ENCODE assay signal across 32 cellular contexts in genomic region chr14:105223260-105223659, GRCh38. TPM values are rescaled to one million over a fixed set of nuclear protein-coding genes. Genes with fewer than 3 reads are reported as not detected.
DNase-seq lines count a peak whose midpoint lies in the region; ATAC-seq, FAIRE-seq and TF ChIP-seq lines count a peak whose summit lies in the region.
"Had no signal": no experiment of that assay in that cellular context is flagged by ENCODE, and none has a peak within 500 bp of the region (broad histone marks: within the 10 kb centered on the region; RNA-seq: fewer than 3 reads in every experiment).

No MANE protein-coding gene starts in this region.

- H3K79me2 ChIP-seq in smooth muscle cell (ENCODE audit: low read depth) = no peaks in the 10 kb centered on the region

- peaks cover 22% of the 10 kb centered on the region for H3K36me3 Mint-ChIP-seq in WTC11

- no peak overlapping the region for H3K9ac ChIP-seq in smooth muscle cell (ENCODE audit: low read depth)
- H3K9ac ChIP-seq: KMS-11 had no signal

- WGBS in smooth muscle cell (ENCODE audit: low lambda C conversion rate) = 82% methylated on average over 16 of the region's 16 CpGs
- WGBS in esophagus squamous epithelium, 2 donors = 54 to 75% methylated on average over 13 to 16 of the region's 16 CpGs

- ATAC-seq in left lung (peak; percentile 44), WTC11 (no peak)
- ATAC-seq: activated T-helper 17 cell treated with anti-CD3 and anti-CD28 coated beads, Interleukin-2, amount 50 U/mL, for 72 hours; CD8-positive, alpha-beta T cell; foreskin keratinocyte; sciatic nerve had no signal

- no peaks in the 10 kb centered on the region for H3K9me3 ChIP-seq in left lung
- no peaks in the 10 kb centered on the region for H3K9me3 ChIP-seq in smooth muscle cell (replicated peaks; ENCODE audit: low read depth)
- no peaks in the 10 kb centered on the region for H3K9me3 ChIP-seq in esophagus squamous epithelium
- H3K9me3 ChIP-seq: esophagus muscularis mucosa, stomach, tibial nerve had no signal

- no peaks in the 10 kb centered on the region for H3K27me3 Mint-ChIP-seq in WTC11 (ENCODE audit: low read depth)
- H3K27me3 Mint-ChIP-seq: activated T-helper 17 cell treated with anti-CD3 and anti-CD28 coated beads, Interleukin-2, amount 50 U/mL, for 72 hours had no signal

- H3K4me3 ChIP-seq in bronchial epithelial cell (ENCODE audit: low read depth, low read length) (no peak overlapping the region), left lung (no peak overlapping the region), smooth muscle cell (no peak overlapping the region), esophagus squamous epithelium (no peak overlapping the region)
- H3K4me3 ChIP-seq: cardiac muscle cell, esophagus muscularis mucosa, stomach, tibial nerve had no signal

- FAIRE-seq in HTR-8/SVneo (lab: Jason Lieb, UNC) (peak; percentile 23), bronchial epithelial cell (lab: Jason Lieb, UNC) (peak; percentile 98)
- FAIRE-seq: colon had no signal

- H3K36me3 ChIP-seq in bronchial epithelial cell (ENCODE audit: control insufficient read depth, insufficient read depth, low read length) (peaks cover 16% of the 10 kb centered on the region), left lung (peaks cover 0 to 64% of the 10 kb centered on the region in 2 donors), smooth muscle cell (ENCODE audit: low read depth) (no peaks in the 10 kb centered on the region), esophagus squamous epithelium (peaks cover 5 to 91% (median 37%) of the 10 kb centered on the region in 3 donors)

- POLR2A ChIA-PET in WTC11 (lab: Charles Lee) = interaction anchor here (1.0 kb wide), 1 partner anchor 9 kb away, joined by 4 read pairs; no protein-coding TSS in a partner anchor

- no peak overlapping the region for H2AFZ ChIP-seq in smooth muscle cell (ENCODE audit: low read depth)

- no peaks in the 10 kb centered on the region for H3K9me3 Mint-ChIP-seq in WTC11
- H3K9me3 Mint-ChIP-seq: activated T-helper 17 cell treated with anti-CD3 and anti-CD28 coated beads, Interleukin-2, amount 50 U/mL, for 72 hours; CD8-positive, alpha-beta T cell; H9; T-helper 2 cell treated with Interferon-gamma antibody and Interleukin-4, amounts not matched to agents 5 μg/mL and 100 μg/mL, for 36 hours had no signal

- no peak overlapping the region for H3K27ac ChIP-seq in left lung
- H3K27ac ChIP-seq in smooth muscle cell (ENCODE audit: low read depth) = peak overlapping the region; percentile 65
- peak overlapping the region in 2 of 4 donors; percentile 40 to 55 for H3K27ac ChIP-seq in esophagus squamous epithelium
- H3K27ac ChIP-seq: cardiac muscle cell, esophagus muscularis mucosa, foreskin keratinocyte, HL-60, KMS-11, stomach, tibial nerve had no signal

- H3K4me1 Mint-ChIP-seq in WTC11 = no peaks in the 10 kb centered on the region
- H3K4me1 Mint-ChIP-seq: activated T-helper 17 cell treated with anti-CD3 and anti-CD28 coated beads, Interleukin-2, amount 50 U/mL, for 72 hours; H9 had no signal

- no peaks in the 10 kb centered on the region for H3F3A ChIP-seq in smooth muscle cell (ENCODE audit: low read depth)

- intact Hi-C loops in left lung (cut with DNase I) = no loop called here
- intact Hi-C loops in esophagus squamous epithelium (cut with DNase I) = no loop called here

- no peak overlapping the region for H3K4me2 ChIP-seq in smooth muscle cell
- H3K4me2 ChIP-seq: KMS-11 had no signal

- H3K4me1 ChIP-seq in left lung (no peaks in the 10 kb centered on the region), smooth muscle cell (ENCODE audit: low read depth) (no peaks in the 10 kb centered on the region), esophagus squamous epithelium (peaks cover 0 to 31% (median 7%) of the 10 kb centered on the region in 3 donors)
- H3K4me1 ChIP-seq: foreskin keratinocyte, tibial nerve had no signal

- TF ChIP-seq CTCF in bronchial epithelial cell (IDR thresholded peaks at IDR 0.05; ENCODE audit: insufficient read depth, low read length, severe bottlenecking) (no peak), left lung (IDR thresholded peaks at IDR 0.05) (no peak), smooth muscle cell (IDR thresholded peaks at IDR 0.05; ENCODE audit: borderline replicate concordance, insufficient read depth, poor library complexity, severe bottlenecking) (no peak), WTC11 (IDR thresholded peaks at IDR 0.05) (no peak), esophagus squamous epithelium (IDR thresholded peaks at IDR 0.05) (no peak)

- H3K27me3 ChIP-seq in bronchial epithelial cell (ENCODE audit: control insufficient read depth, insufficient read depth, low read length) = no peaks in the 10 kb centered on the region
- H3K27me3 ChIP-seq in left lung = no peaks in the 10 kb centered on the region
- no peaks in the 10 kb centered on the region for H3K27me3 ChIP-seq in smooth muscle cell (ENCODE audit: low read depth)
- no peaks in the 10 kb centered on the region for H3K27me3 ChIP-seq in esophagus squamous epithelium
- H3K27me3 ChIP-seq: cardiac muscle cell, esophagus muscularis mucosa, foreskin keratinocyte, stomach, tibial nerve had no signal

- no peaks in the 10 kb centered on the region for H4K20me1 ChIP-seq in smooth muscle cell (ENCODE audit: low read depth)

- DNase-seq in HTR-8/SVneo (ENCODE audit: insufficient read length, low spot score) (no peak), bronchial epithelial cell (ENCODE audit: low read depth) (no peak), left lung (peak in 1 of 2 donors; percentile 26), smooth muscle cell (lab: John Stamatoyannopoulos, UW; ENCODE audit: unreplicated experiment) (no peak), NCI-H2171 treated with DMSO at 0.1 percent for 48 hours (lab: John Stamatoyannopoulos, UW) (no peak), foreskin melanocyte (no peak), WTC11 (ENCODE audit: low spot score) (no peak), esophagus squamous epithelium (lab: John Stamatoyannopoulos, UW) (no peak)
- DNase-seq: activated CD4-positive, alpha-beta T cell treated with anti-CD3 and anti-CD28 coated beads for 4 hours; activated naive CD4-positive, alpha-beta T cell treated with anti-CD3 and anti-CD28 coated beads, Interleukin-2, amount 50 U/mL, for 16 hours; CD8-positive, alpha-beta T cell; effector CD8-positive, alpha-beta T cell; EL; foreskin keratinocyte; H9; kidney glomerular epithelial cell; NCI-H1417; NCI-H2107; NCI-H82; SIG-M5; stimulated activated CD4-positive, alpha-beta T cell treated with anti-CD3 and anti-CD28 coated beads, Interleukin-12 subunit alpha, Interleukin-12 subunit beta, amount 100 ng/mL, for 4 hours; stimulated activated CD4-positive, alpha-beta T cell treated with anti-CD3 and anti-CD28 coated beads, Interleukin-2, amount 100 ng/mL, for 48 hours; stomach had no signal

- no peak overlapping the region for H3K4me3 Mint-ChIP-seq in WTC11
- H3K4me3 Mint-ChIP-seq: activated T-helper 17 cell treated with anti-CD3 and anti-CD28 coated beads, Interleukin-2, amount 50 U/mL, for 72 hours; CD8-positive, alpha-beta T cell; H9; T-helper 2 cell treated with Interferon-gamma antibody and Interleukin-4, amounts not matched to agents 5 μg/mL and 100 μg/mL, for 36 hours had no signal

- no peak overlapping the region; the same call in 1 of the 2 replicates for H3K27ac Mint-ChIP-seq in WTC11
- H3K27ac Mint-ChIP-seq: activated T-helper 17 cell treated with anti-CD3 and anti-CD28 coated beads, Interleukin-2, amount 50 U/mL, for 72 hours; CD8-positive, alpha-beta T cell; H9; T-helper 2 cell treated with Interferon-gamma antibody and Interleukin-4, amounts not matched to agents 5 μg/mL and 100 μg/mL, for 36 hours had no signal

- no peak for TF ChIP-seq POLR2A in esophagus squamous epithelium (IDR thresholded peaks at IDR 0.05)

- CTCF ChIA-PET in WTC11 (lab: Charles Lee) = no interaction called here

TF ChIP-seq in WTC11, 78 proteins besides CTCF, POLR2A, EP300 and RAD21 (continues in another document):
- TF ChIP-seq PREB (CRISPR knock-in tag; IDR thresholded peaks at IDR 0.05; ENCODE audit: borderline replicate concordance) (no peak), NFYB (CRISPR knock-in tag; conservative IDR thresholded peaks at IDR 0.05; ENCODE audit: low read depth) (no peak), SP1 (CRISPR knock-in tag; conservative IDR thresholded peaks at IDR 0.05) (no peak), TP53 (CRISPR knock-in tag; IDR thresholded peaks at IDR 0.05) (no peak), ZNF671 (CRISPR knock-in tag; IDR thresholded peaks at IDR 0.05) (no peak), NFE2L1 (CRISPR knock-in tag; IDR thresholded peaks at IDR 0.05) (no peak), KAT7 (CRISPR knock-in tag; IDR thresholded peaks at IDR 0.05; ENCODE audit: borderline replicate concordance) (no peak), ZNF423 (CRISPR knock-in tag; IDR thresholded peaks at IDR 0.05) (no peak), EMX1 (CRISPR knock-in tag; IDR thresholded peaks at IDR 0.05) (no peak), RELA (CRISPR knock-in tag; IDR thresholded peaks at IDR 0.05; ENCODE audit: borderline replicate concordance) (no peak), ZNF396 (CRISPR knock-in tag; IDR thresholded peaks at IDR 0.05; ENCODE audit: borderline replicate concordance) (no peak)

RNA-seq across cellular contexts. Expression of gene BTBD6, which starts 25.1 kb away (rescaled TPM):
- 63.4 and 75.8 TPM in 2 replicates for total RNA-seq in bronchial epithelial cell
- total RNA-seq in left lung = 10 to 100 TPM; 45.4 to 52.6 TPM
- total RNA-seq in smooth muscle cell = 22.7 and 27.0 TPM in 2 replicates
- 40.3 and 41.8 TPM in 2 replicates for polyA plus RNA-seq in smooth muscle cell
- total RNA-seq in WTC11 (2021) = 7.8 to 10.0 TPM (median 8.3 TPM) in 3 replicates
- total RNA-seq in esophagus squamous epithelium = 10 to 100 TPM; 41.0 to 52.7 (median 46.9) TPM

RNA-seq across cellular contexts. Expression of gene NUDT14, which starts 42.1 kb away (rescaled TPM):
- total RNA-seq in bronchial epithelial cell (31.9 and 45.4 TPM in 2 replicates), left lung (10 to 100 TPM; 52.5 to 77.5 TPM), smooth muscle cell (7.9 and 9.5 TPM in 2 replicates), WTC11 (2021) (35.4 to 56.2 TPM (median 51.3 TPM) in 3 replicates), esophagus squamous epithelium (10 to 100 TPM in 3 of 4 donors, 1 to 10 TPM in 1; 9.7 to 17.6 (median 15.4) TPM)
- 30.7 and 45.6 TPM in 2 replicates for polyA plus RNA-seq in smooth muscle cell

RNA-seq across cellular contexts. Expression of gene JAG2, which starts 54.7 kb away (rescaled TPM):
- total RNA-seq in bronchial epithelial cell (31.6 and 45.3 TPM in 2 replicates), left lung (10 to 100 TPM; 32.0 to 34.2 TPM), smooth muscle cell (5.8 and 7.6 TPM in 2 replicates), WTC11 (2021) (10.6 to 12.2 TPM (median 11.8 TPM) in 3 replicates), esophagus squamous epithelium (10 to 100 TPM; 20.7 to 29.4 (median 23.3) TPM)
- polyA plus RNA-seq in smooth muscle cell = 5.0 and 10.0 TPM in 2 replicates
